ENCODE assay signal across 20 cellular contexts in genomic region chr9:12778389-12778788, GRCh38. TPM values are rescaled to one million over a fixed set of nuclear protein-coding genes. Genes with fewer than 3 reads are reported as not detected.
DNase-seq lines count a peak whose midpoint lies in the region; ATAC-seq and TF ChIP-seq lines count a peak whose summit lies in the region.
"Had no signal": no experiment of that assay in that cellular context is flagged by ENCODE, and none has a peak within 500 bp of the region (broad histone marks: within the 10 kb centered on the region; RNA-seq: fewer than 3 reads in every experiment).

No MANE protein-coding gene starts in this region.

- intact Hi-C loops in HCT116 (cut with micrococcal nuclease) (loop anchor here (5.0 kb wide), 1 partner anchor 104 kb away; no protein-coding TSS in a partner anchor), colonic mucosa (cut with DNase I) (loop anchor here (5.0 kb wide), 2 partner anchors 39 to 104 kb away; no protein-coding TSS in a partner anchor)

- H3K9me2 ChIP-seq in HCT116 (ENCODE audit: insufficient read depth): no peaks in the 10 kb centered on the region

- H3K27me3 ChIP-seq in HCT116 (ENCODE audit: insufficient read depth, low read length): no peaks in the 10 kb centered on the region
- H3K27me3 ChIP-seq in colonic mucosa: no peaks in the 10 kb centered on the region
- no peaks in the 10 kb centered on the region for H3K27me3 ChIP-seq in subcutaneous abdominal adipose tissue (ENCODE audit: control insufficient read depth in 5 of 5, insufficient read depth in 4 of 5, low read length in 5 of 5)
- H3K27me3 ChIP-seq: BLaER1 treated with 17β-estradiol and CSF1 and Interleukin-3, amounts not matched to agents 10 nM and 100 nM; right atrium auricular region; uterus had no signal

- H3K36me3 ChIP-seq in HCT116 (ENCODE audit: control insufficient read depth in 1 of 2, insufficient read depth in 2 of 2, low read length in 2 of 2) (no peaks in the 10 kb centered on the region), colonic mucosa (no peaks in the 10 kb centered on the region), subcutaneous abdominal adipose tissue (ENCODE audit: control insufficient read depth in 5 of 5, insufficient read depth in 5 of 5, low read length in 5 of 5) (no peaks in the 10 kb centered on the region)
- H3K36me3 ChIP-seq: BLaER1 treated with 17β-estradiol and CSF1 and Interleukin-3, amounts not matched to agents 10 nM and 100 nM; right atrium auricular region; uterus had no signal

- CTCF ChIA-PET in HCT116 (lab: Charles Lee): no interaction called here

- H3K9ac ChIP-seq in HCT116 (ENCODE audit: low read length): no peak overlapping the region
- no peak overlapping the region for H3K9ac ChIP-seq in colonic mucosa (ENCODE audit: low read depth in 2 of 2, low read length in 2 of 2)
- no peak overlapping the region for H3K9ac ChIP-seq in subcutaneous abdominal adipose tissue (ENCODE audit: low read length in 5 of 5)
- H3K9ac ChIP-seq: BLaER1 treated with 17β-estradiol and CSF1 and Interleukin-3, amounts not matched to agents 10 nM and 100 nM had no signal

- POLR2A ChIA-PET in HCT116 (lab: Charles Lee): no interaction called here
- POLR2A ChIA-PET in naive thymus-derived CD8-positive, alpha-beta T cell (lab: Charles Lee): no interaction called here

- BruUV-seq in HCT116 (replicated peaks; lab: Mats Ljungman, UMichigan): no TSS peak

- peak overlapping the region; percentile 92 for H3K4me3 Mint-ChIP-seq in mesothelial cell of epicardium
- H3K4me3 Mint-ChIP-seq in naive thymus-derived CD8-positive, alpha-beta T cell: no peak overlapping the region
- H3K4me3 Mint-ChIP-seq: natural killer cell treated with Interleukin-12 subunit alpha and Interleukin-12 subunit beta and Interleukin-15 and Interleukin-18, amount 100 ng/mL, for 72 hours; WTC11 had no signal

- H3K4me3 ChIP-seq in HCT116 (replicated peaks in 1 of 2; ENCODE audit: low read depth in 1 of 2, low read length in 2 of 2): no peak overlapping the region
- H3K4me3 ChIP-seq in colonic mucosa: no peak overlapping the region
- H3K4me3 ChIP-seq in subcutaneous abdominal adipose tissue (ENCODE audit: low read depth in 1 of 5, low read length in 5 of 5): peak overlapping the region in 3 of 5 donors; percentile 11 to 53 (median 24)
- H3K4me3 ChIP-seq: BLaER1 treated with 17β-estradiol and CSF1 and Interleukin-3, amounts not matched to agents 10 nM and 100 nM; right atrium auricular region; uterus had no signal

- RAD21 ChIA-PET in HCT116 (lab: Charles Lee; ENCODE audit: low non-redundant PET in 1 of 2, low total read pairs in 2 of 2, uncharacterized antibody in 2 of 2, unreplicated experiment in 2 of 2): no interaction called here

- peaks cover 35% of the 10 kb centered on the region for H3K4me1 Mint-ChIP-seq in mesothelial cell of epicardium
- peaks cover 0 to 13% (median 12%) of the 10 kb centered on the region in 4 donors for H3K4me1 Mint-ChIP-seq in naive thymus-derived CD8-positive, alpha-beta T cell

- peaks cover 20% of the 10 kb centered on the region for H3K9me3 Mint-ChIP-seq in mesothelial cell of epicardium
- peaks cover 2 to 28% (median 6%) of the 10 kb centered on the region in 9 donors for H3K9me3 Mint-ChIP-seq in naive thymus-derived CD8-positive, alpha-beta T cell

- H2AFZ ChIP-seq in HCT116 (ENCODE audit: low read depth, low read length, poor library complexity, severe bottlenecking): no peak overlapping the region

- no peak for TF ChIP-seq RAD21 in HCT116 (IDR thresholded peaks at IDR 0.05; ENCODE audit: low read depth)

- no peak for DNase-seq in HCT116 (ENCODE audit: low read depth, low spot score)
- DNase-seq in colonic mucosa: no peak
- DNase-seq in mesothelial cell of epicardium (ENCODE audit: low spot score in 2 of 2, unreplicated experiment in 2 of 2): no peak
- DNase-seq in activated naive CD4-positive, alpha-beta T cell treated with Interleukin-2 at 50 U/mL for 16 hours: no peak
- DNase-seq in naive thymus-derived CD8-positive, alpha-beta T cell: no peak
- DNase-seq: activated effector memory CD4-positive, alpha-beta T cell treated with anti-CD3 and anti-CD28 coated beads, Interleukin-2, amount 50 U/mL, for 16 hours; DMS79; effector CD8-positive, alpha-beta T cell; NCI-H2029 treated with DMSO at 0.1 percent for 48 hours; NCI-H526 treated with DMSO at 0.1 percent for 48 hours; stimulated activated CD4-positive, alpha-beta T cell treated with anti-CD3 and anti-CD28 coated beads, Interleukin-4, amount 100 ng/mL, for 1 hour; uterus had no signal

- H3K9me3 ChIP-seq in HCT116 (ENCODE audit: control insufficient read depth in 1 of 2, insufficient read depth in 1 of 2, low read depth in 1 of 2, low read length in 2 of 2) (no peaks in the 10 kb centered on the region), colonic mucosa (no peaks in the 10 kb centered on the region), subcutaneous abdominal adipose tissue (ENCODE audit: control insufficient read depth in 5 of 5, low read length in 5 of 5) (peaks cover 0 to 4% (median 0%) of the 10 kb centered on the region in 5 donors)
- H3K9me3 ChIP-seq: uterus had no signal

- H4K20me1 ChIP-seq in HCT116 (ENCODE audit: insufficient read depth): no peaks in the 10 kb centered on the region
- H4K20me1 ChIP-seq: BLaER1 treated with 17β-estradiol and CSF1 and Interleukin-3, amounts not matched to agents 10 nM and 100 nM had no signal

- no peaks in the 10 kb centered on the region for H3K79me2 ChIP-seq in HCT116 (ENCODE audit: insufficient read depth, low read length)

- H3K27ac ChIP-seq in HCT116 (ENCODE audit: low read depth, low read length) (no peak overlapping the region), colonic mucosa (peak overlapping the region; percentile 17), subcutaneous abdominal adipose tissue (ENCODE audit: low read depth, low read length) (peak overlapping the region; percentile 66)
- H3K27ac ChIP-seq: BLaER1 treated with 17β-estradiol and CSF1 and Interleukin-3, amounts not matched to agents 10 nM and 100 nM had no signal

- H3K27ac Mint-ChIP-seq in mesothelial cell of epicardium: peak overlapping the region; percentile 90
- no peak overlapping the region for H3K27ac Mint-ChIP-seq in naive thymus-derived CD8-positive, alpha-beta T cell
- H3K27ac Mint-ChIP-seq: natural killer cell treated with Interleukin-12 subunit alpha and Interleukin-12 subunit beta and Interleukin-15 and Interleukin-18, amount 100 ng/mL, for 72 hours; WTC11 had no signal

- TF ChIP-seq POLR2A in HCT116 (IDR thresholded peaks at IDR 0.05; ENCODE audit: borderline replicate concordance, extremely low read depth, insufficient read depth, insufficient read length): no peak

- no peak for TF ChIP-seq CTCF in HCT116 (IDR thresholded peaks at IDR 0.05 in 2 of 3, conservative IDR thresholded peaks at IDR 0.05 in 1 of 3; ENCODE audit: borderline replicate concordance in 1 of 3, insufficient read depth in 1 of 3, low read depth in 2 of 3, low read length in 2 of 3)
- TF ChIP-seq CTCF in colonic mucosa (IDR thresholded peaks at IDR 0.05): no peak
- TF ChIP-seq CTCF in mesothelial cell of epicardium (IDR thresholded peaks at IDR 0.05; ENCODE audit: unreplicated experiment): no peak

- no peaks in the 10 kb centered on the region for H3K27me3 Mint-ChIP-seq in mesothelial cell of epicardium (ENCODE audit: low read depth)
- peaks cover 15 to 25% (median 19%) of the 10 kb centered on the region in 5 donors for H3K27me3 Mint-ChIP-seq in naive thymus-derived CD8-positive, alpha-beta T cell

- peaks cover 31% of the 10 kb centered on the region for H3K36me3 Mint-ChIP-seq in mesothelial cell of epicardium
- peaks cover 0 to 7% (median 0%) of the 10 kb centered on the region in 3 donors for H3K36me3 Mint-ChIP-seq in naive thymus-derived CD8-positive, alpha-beta T cell
- H3K36me3 Mint-ChIP-seq: natural killer cell treated with Interleukin-12 subunit alpha and Interleukin-12 subunit beta and Interleukin-15 and Interleukin-18, amount 100 ng/mL, for 72 hours; WTC11 had no signal

- H3K4me1 ChIP-seq in HCT116 (ENCODE audit: control insufficient read depth in 1 of 2, insufficient read depth in 2 of 2, low read length in 2 of 2): peaks cover 4 to 22% of the 10 kb centered on the region in 2 experiments; a peak in 3 of 4 replicates
- no peaks in the 10 kb centered on the region for H3K4me1 ChIP-seq in colonic mucosa
- peaks cover 0 to 43% (median 33%) of the 10 kb centered on the region in 5 donors for H3K4me1 ChIP-seq in subcutaneous abdominal adipose tissue (ENCODE audit: control insufficient read depth in 5 of 5, insufficient read depth in 5 of 5, low read length in 5 of 5)
- H3K4me1 ChIP-seq: BLaER1 treated with 17β-estradiol and CSF1 and Interleukin-3, amounts not matched to agents 10 nM and 100 nM; right atrium auricular region had no signal

- H3K4me2 ChIP-seq in HCT116 (ENCODE audit: low read length): no peak overlapping the region
- H3K4me2 ChIP-seq: BLaER1 treated with 17β-estradiol and CSF1 and Interleukin-3, amounts not matched to agents 10 nM and 100 nM had no signal

- ATAC-seq in HCT116 (no peak), HG02885 (IDR thresholded peaks at IDR 0.05; ENCODE audit: poor library complexity, unreplicated experiment) (no peak), HG02840 (IDR thresholded peaks at IDR 0.05; ENCODE audit: low FRiP score, unreplicated experiment) (no peak)
- ATAC-seq in naive thymus-derived CD8-positive, alpha-beta T cell: no peak
- ATAC-seq: natural killer cell treated with Interleukin-12 subunit alpha and Interleukin-12 subunit beta and Interleukin-15 and Interleukin-18, amount 100 ng/mL, for 72 hours; WTC11 had no signal

TF ChIP-seq in HCT116, 20 proteins besides CTCF, POLR2A, EP300 and RAD21:
- TF ChIP-seq POLR2AphosphoS5 (IDR thresholded peaks at IDR 0.05; ENCODE audit: low read depth, low read length) (peak; percentile 53; the same call in 1 of the 2 replicates), TCF7L2 (IDR thresholded peaks at IDR 0.05; ENCODE audit: borderline replicate concordance, extremely low read depth, insufficient read depth, insufficient read length) (no peak)

RNA-seq across cellular contexts. Expression of gene LURAP1L, which starts 3.6 kb away (rescaled TPM):
- total RNA-seq in HCT116 (2021; ENCODE audit: unreplicated experiment) (13.3 TPM), colonic mucosa (10 to 100 TPM; 19.3 to 42.5 TPM), mesothelial cell of epicardium (31.2 to 33.9 TPM (median 32.7 TPM) in 3 replicates)
- polyA plus RNA-seq in HCT116 (2012): 24.9 and 29.0 TPM in 2 replicates
- not detected for total RNA-seq in naive thymus-derived CD8-positive, alpha-beta T cell
- not detected for polyA plus RNA-seq in naive thymus-derived CD8-positive, alpha-beta T cell
- total RNA-seq: activated CD8-positive, alpha-beta memory T cell treated with anti-CD3 and anti-CD28 coated beads for 36 hours; natural killer cell treated with Interleukin-12 subunit alpha and Interleukin-12 subunit beta and Interleukin-15 and Interleukin-18, amount 100 ng/mL, for 72 hours had no signal

Comparison
In these comparisons a context has a peak if more than half of its experiments do, and no peak if none do; other contexts are left out.
1. H3K4me3 ChIP-seq: peak in subcutaneous abdominal adipose tissue (3 of 5); none in HCT116 (0 of 2) and colonic mucosa (single experiment).
2. RNA of gene LURAP1L, which starts 3.6 kb away (total RNA-seq): 19.3 to 42.5 TPM in colonic mucosa, 31.2 to 33.9 TPM in mesothelial cell of epicardium and 13.3 TPM in HCT116 (single experiment); not detected in naive thymus-derived CD8-positive, alpha-beta T cell; every median in the first group is over 10 times any median in the second.